In genomic region chr6:46437671-46438221, GRCh38 we compare ENCODE assay signal across 17 cellular contexts. TPM values are rescaled to one million over a fixed set of nuclear protein-coding genes. Genes with fewer than 3 reads are reported as not detected.
DNase-seq lines count a peak whose midpoint lies in the region; TF ChIP-seq lines count a peak whose summit lies in the region.
"Had no signal": no experiment of that assay in that cellular context is flagged by ENCODE, and none has a peak within 500 bp of the region (broad histone marks: within the 10 kb centered on the region; RNA-seq: fewer than 3 reads in every experiment).

No MANE protein-coding gene starts in this region.

- no peaks in the 10 kb centered on the region for H3K79me2 ChIP-seq in fibroblast of lung (ENCODE audit: control insufficient read depth, insufficient read depth, low read length)

- H3K27ac Mint-ChIP-seq in osteocyte (ENCODE audit: unreplicated experiment) (peak overlapping the region; percentile 64), endodermal cell (no peak overlapping the region)
- H3K27ac Mint-ChIP-seq: CD8-positive, alpha-beta T cell; GM23338 had no signal

- H3K36me3 Mint-ChIP-seq in osteocyte (ENCODE audit: unreplicated experiment): peaks cover 4% of the 10 kb centered on the region
- peaks cover 3% of the 10 kb centered on the region for H3K36me3 Mint-ChIP-seq in endodermal cell (ENCODE audit: low read depth)
- H3K36me3 Mint-ChIP-seq: CD8-positive, alpha-beta T cell had no signal

- H3K27me3 Mint-ChIP-seq in osteocyte (ENCODE audit: unreplicated experiment) (no peaks in the 10 kb centered on the region), endodermal cell (ENCODE audit: insufficient read depth) (no peaks in the 10 kb centered on the region)

- in situ Hi-C loops in G401 (cut with HindIII; ENCODE audit: low sequenced_read_pairs) (no loop called here), transverse colon (cut with MboI; ENCODE audit: low pct_ligation_motif_present in 1 of 4, low pct_unique_long_range_greater_than_20kb in 1 of 4, low sequenced_read_pairs in 3 of 4) (no loop called here)

- H3K9ac ChIP-seq in fibroblast of lung (ENCODE audit: insufficient read depth, low read length) (no peak overlapping the region), endodermal cell (ENCODE audit: extremely low read depth, low read length, poor library complexity, severe bottlenecking) (no peak overlapping the region)

- H3K36me3 ChIP-seq in fibroblast of lung (ENCODE audit: control insufficient read depth, insufficient read depth, low read length): no peaks in the 10 kb centered on the region
- H3K36me3 ChIP-seq in transverse colon: no peaks in the 10 kb centered on the region
- no peaks in the 10 kb centered on the region for H3K36me3 ChIP-seq in endodermal cell (ENCODE audit: control insufficient read depth, insufficient read depth, low read length)
- H3K36me3 ChIP-seq: brain microvascular endothelial cell, esophagus muscularis mucosa, WERI-Rb-1 had no signal

- no peaks in the 10 kb centered on the region for H3K27me3 ChIP-seq in fibroblast of lung (ENCODE audit: control insufficient read depth, insufficient read depth, low read length)
- H3K27me3 ChIP-seq in transverse colon: no peaks in the 10 kb centered on the region
- H3K27me3 ChIP-seq in endodermal cell (ENCODE audit: control insufficient read depth, insufficient read depth, low read length, poor library complexity, severe bottlenecking): no peaks in the 10 kb centered on the region
- H3K27me3 ChIP-seq: brain microvascular endothelial cell, esophagus muscularis mucosa had no signal

- H3K9me3 ChIP-seq in fibroblast of lung (ENCODE audit: control insufficient read depth, insufficient read depth, low read depth, low read length) (no peaks in the 10 kb centered on the region), transverse colon (no peaks in the 10 kb centered on the region), endodermal cell (ENCODE audit: control insufficient read depth, low read length) (peaks cover 5% of the 10 kb centered on the region)
- H3K9me3 ChIP-seq: esophagus muscularis mucosa had no signal

- no peak for TF ChIP-seq EP300 in transverse colon (IDR thresholded peaks at IDR 0.05; ENCODE audit: low read depth)

- H2AFZ ChIP-seq in fibroblast of lung (ENCODE audit: low read length): no peak overlapping the region
- H2AFZ ChIP-seq: GM23338 had no signal

- DNase-seq in G401 (ENCODE audit: low spot score): peak; percentile 68
- DNase-seq in NOMO-1 treated with DMSO at 0.1 percent for 48 hours (lab: John Stamatoyannopoulos, UW; ENCODE audit: unreplicated experiment): peak; percentile 22
- DNase-seq in fibroblast of lung (ENCODE audit: low read depth in 2 of 2): peak; percentile 15 to 55
- DNase-seq in osteocyte (ENCODE audit: extremely low spot score, unreplicated experiment): no peak
- DNase-seq in NCI-H345 treated with DMSO at 0.1 percent for 48 hours (lab: John Stamatoyannopoulos, UW; ENCODE audit: unreplicated experiment): no peak
- DNase-seq in transverse colon: no peak
- DNase-seq in NCI-H187 (lab: John Stamatoyannopoulos, UW): no peak
- no peak for DNase-seq in endodermal cell
- DNase-seq: brain microvascular endothelial cell; CD8-positive, alpha-beta T cell; islet precursor cell; NCI-H2227 treated with DMSO at 0.1 percent for 48 hours; stimulated activated CD4-positive, alpha-beta T cell treated with anti-CD3 and anti-CD28 coated beads, Interleukin-15, amount 100 ng/mL, for 24 hours; WERI-Rb-1 had no signal

- intact Hi-C loops in transverse colon (cut with DNase I; ENCODE audit: low total_unique reads): no loop called here

- no peaks in the 10 kb centered on the region for H4K20me1 ChIP-seq in fibroblast of lung (ENCODE audit: control insufficient read depth, extremely low read depth, insufficient read depth, low read length)

- H3K4me2 ChIP-seq in fibroblast of lung (ENCODE audit: extremely low read depth, insufficient read depth, low read length): no peak overlapping the region
- H3K4me2 ChIP-seq: GM23338 had no signal

- H3K4me1 ChIP-seq in fibroblast of lung (ENCODE audit: control insufficient read depth, extremely low read depth, insufficient read depth, low read length) (peaks cover 9% of the 10 kb centered on the region), transverse colon (peaks cover 0 to 21% (median 0%) of the 10 kb centered on the region in 4 donors), endodermal cell (ENCODE audit: control insufficient read depth, insufficient read depth, low read length) (no peaks in the 10 kb centered on the region)

- no peak for TF ChIP-seq CTCF in fibroblast of lung (conservative IDR thresholded peaks at IDR 0.05 in 1 of 2, IDR thresholded peaks at IDR 0.05 in 1 of 2; ENCODE audit: low read depth in 1 of 2, low read length in 2 of 2)
- no peak for TF ChIP-seq CTCF in osteocyte (IDR thresholded peaks at IDR 0.05)
- TF ChIP-seq CTCF in transverse colon (IDR thresholded peaks at IDR 0.05): no peak
- no peak for TF ChIP-seq CTCF in endodermal cell (conservative IDR thresholded peaks at IDR 0.05)

- H3K4me3 Mint-ChIP-seq in osteocyte (ENCODE audit: unreplicated experiment): no peak overlapping the region
- no peak overlapping the region for H3K4me3 Mint-ChIP-seq in endodermal cell
- H3K4me3 Mint-ChIP-seq: CD8-positive, alpha-beta T cell; GM23338; neural crest cell had no signal

- H3K4me3 ChIP-seq in fibroblast of lung (replicated peaks in 1 of 4; ENCODE audit: control extremely low read depth in 1 of 4, insufficient read depth in 1 of 4, low read depth in 3 of 4, low read length in 4 of 4) (no peak overlapping the region), transverse colon (no peak overlapping the region), endodermal cell (ENCODE audit: low read length) (no peak overlapping the region)
- H3K4me3 ChIP-seq: esophagus muscularis mucosa, GM23338 had no signal

- H3K9me3 Mint-ChIP-seq in osteocyte (ENCODE audit: unreplicated experiment): peaks cover 4% of the 10 kb centered on the region
- H3K9me3 Mint-ChIP-seq in endodermal cell: peaks cover 10% of the 10 kb centered on the region
- H3K9me3 Mint-ChIP-seq: CD8-positive, alpha-beta T cell had no signal

- H3K27ac ChIP-seq in fibroblast of lung (ENCODE audit: insufficient read depth, low read length) (no peak overlapping the region), transverse colon (peak overlapping the region in 1 of 4 donors; percentile 14), endodermal cell (ENCODE audit: low read depth, low read length) (no peak overlapping the region)
- H3K27ac ChIP-seq: brain microvascular endothelial cell, WERI-Rb-1 had no signal

- H3K4me1 Mint-ChIP-seq in osteocyte (ENCODE audit: unreplicated experiment): peaks cover 47% of the 10 kb centered on the region
- H3K4me1 Mint-ChIP-seq in endodermal cell: no peaks in the 10 kb centered on the region
- H3K4me1 Mint-ChIP-seq: neural crest cell had no signal

- TF ChIP-seq POLR2A in transverse colon (IDR thresholded peaks at IDR 0.05): no peak

RNA-seq across cellular contexts. Expression of gene RCAN2, which starts 53.5 kb away (rescaled TPM):
- total RNA-seq in G401 (2014; rRNA removed; shearing (Covaris generic)): not detected in 2 replicates
- total RNA-seq in fibroblast of lung (5.6 and 11.7 TPM in 2 replicates), osteocyte (27.9 and 31.3 TPM in 2 replicates), transverse colon (1 to 10 TPM; 1.9 to 9.5 (median 7.5) TPM), endodermal cell (10 to 100 TPM; 15.7 to 16.7 TPM)
- polyA plus RNA-seq in fibroblast of lung: 4.6 and 38.0 TPM in 2 replicates
- 4.1 and 31.4 TPM in 2 replicates for polyA plus RNA-seq in fibroblast of lung (2012)
- 2.8 and 31.8 TPM in 2 replicates for polyA minus RNA-seq in fibroblast of lung (ENCODE audit: low replicate concordance)
- 7.7 TPM for polyA plus RNA-seq in endodermal cell (2013, experiment 1 of 2)
- 9.2 TPM for polyA plus RNA-seq in endodermal cell (2013, experiment 2 of 2)

Comparison
In these comparisons a context has a peak if more than half of its experiments do, and no peak if none do; other contexts are left out.
1. DNase-seq: peak in G401 (single experiment), NOMO-1 treated with DMSO at 0.1 percent for 48 hours (single experiment) and fibroblast of lung (2 of 2); none in osteocyte (single experiment), NCI-H345 treated with DMSO at 0.1 percent for 48 hours (single experiment), transverse colon (single experiment), NCI-H187 (0 of 2) and endodermal cell (single experiment).